Comparison of ENCODE assay signal across 18 cellular contexts in genomic region chr19:8221161-8221560, GRCh38. TPM values are rescaled to one million over a fixed set of nuclear protein-coding genes. Genes with fewer than 3 reads are reported as not detected.
DNase-seq lines count a peak whose midpoint lies in the region; ATAC-seq and TF ChIP-seq lines count a peak whose summit lies in the region.
"Had no signal": no experiment of that assay in that cellular context is flagged by ENCODE, and none has a peak within 500 bp of the region (broad histone marks: within the 10 kb centered on the region; RNA-seq: fewer than 3 reads in every experiment).

No MANE protein-coding gene starts in this region.

- H3K36me3 ChIP-seq in mammary epithelial cell (ENCODE audit: insufficient read depth, low read length) (no peaks in the 10 kb centered on the region), body of pancreas (replicated peaks in 1 of 2; ENCODE audit: insufficient read depth in 1 of 2, low read depth in 2 of 2) (no peaks in the 10 kb centered on the region), lower lobe of right lung (no peaks in the 10 kb centered on the region), testis (ENCODE audit: low read depth, missing control alignments) (no peaks in the 10 kb centered on the region)

- TF ChIP-seq CTCF in MCF 10A (IDR thresholded peaks at IDR 0.05; ENCODE audit: unreplicated experiment) (no peak), mammary epithelial cell (conservative IDR thresholded peaks at IDR 0.05 in 1 of 2, IDR thresholded peaks at IDR 0.05 in 1 of 2; ENCODE audit: extremely low read depth in 1 of 2, insufficient read depth in 1 of 2, low read depth in 1 of 2, low read length in 2 of 2) (no peak), body of pancreas (IDR thresholded peaks at IDR 0.05) (no peak), lower lobe of right lung (IDR thresholded peaks at IDR 0.05) (no peak), testis (IDR thresholded peaks at IDR 0.05) (no peak)

- H3K4me3 ChIP-seq in mammary epithelial cell (replicated peaks in 1 of 3; ENCODE audit: insufficient read depth in 1 of 3, low read depth in 2 of 3, low read length in 3 of 3) (no peak overlapping the region), body of pancreas (no peak overlapping the region), lower lobe of right lung (no peak overlapping the region), testis (no peak overlapping the region)
- H3K4me3 ChIP-seq: GM12878 had no signal

- peak; percentile 50 for DNase-seq in MCF 10A (ENCODE audit: unreplicated experiment)
- no peak for DNase-seq in mammary epithelial cell
- peak in 3 of 4 donors; percentile 42 to 71 (median 62) for DNase-seq in body of pancreas
- DNase-seq in lower lobe of right lung: peak; percentile 62
- DNase-seq in testis: peak; percentile 89
- no peak for DNase-seq in activated T-helper 2 cell treated with anti-CD3 and anti-CD28 coated beads, Interferon-gamma antibody, Interleukin-2, Interleukin-4, amounts not matched to agents 10 μg/mL and 5 μg/mL and 100 μg/mL, durations not matched to agents 14 hours and 24 hours and 36 hours (ENCODE audit: low spot score)
- DNase-seq: activated naive CD4-positive, alpha-beta T cell treated with anti-CD3 and anti-CD28 coated beads for 36 hours; CD8-positive, alpha-beta memory T cell; effector memory CD4-positive, alpha-beta T cell; natural killer cell; NCI-H2171; NK-92 treated with Interleukin-12 subunit alpha and Interleukin-12 subunit beta, amount 100 ng/mL, for 24 hours; Right ventricle myocardium superior; T-helper 17 cell had no signal

- no peak overlapping the region for H3K4me3 Mint-ChIP-seq in MCF 10A (ENCODE audit: unreplicated experiment)
- no peak overlapping the region for H3K4me3 Mint-ChIP-seq in activated T-helper 2 cell treated with anti-CD3 and anti-CD28 coated beads, Interferon-gamma antibody, Interleukin-2, Interleukin-4, amounts not matched to agents 10 μg/mL and 5 μg/mL and 100 μg/mL, durations not matched to agents 14 hours and 24 hours and 36 hours (ENCODE audit: low read depth)
- H3K4me3 Mint-ChIP-seq: activated naive CD4-positive, alpha-beta T cell treated with anti-CD3 and anti-CD28 coated beads for 36 hours; CD8-positive, alpha-beta memory T cell; natural killer cell; T-helper 17 cell had no signal

- H3K27ac ChIP-seq in mammary epithelial cell (ENCODE audit: insufficient read depth, low read depth, low read length) (no peak overlapping the region), body of pancreas (peak overlapping the region in 3 of 4 donors; percentile 34 to 45 (median 41)), lower lobe of right lung (no peak overlapping the region), testis (no peak overlapping the region)

- H3K4me1 Mint-ChIP-seq in MCF 10A (ENCODE audit: insufficient read depth, unreplicated experiment): peaks cover 11% of the 10 kb centered on the region
- no peaks in the 10 kb centered on the region for H3K4me1 Mint-ChIP-seq in activated T-helper 2 cell treated with anti-CD3 and anti-CD28 coated beads, Interferon-gamma antibody, Interleukin-2, Interleukin-4, amounts not matched to agents 10 μg/mL and 5 μg/mL and 100 μg/mL, durations not matched to agents 14 hours and 24 hours and 36 hours (ENCODE audit: low read depth)

- 18% methylated on average over 5 of the region's 6 CpGs for WGBS in mammary epithelial cell (ENCODE audit: low coverage, missing lambda C conversion rate)
- WGBS in body of pancreas, 2 donors: 24 to 35% methylated on average over 6 of the region's 6 CpGs
- 59 to 65% methylated on average over 6 of the region's 6 CpGs for WGBS in testis, 2 donors

- no peaks in the 10 kb centered on the region for H3K36me3 Mint-ChIP-seq in MCF 10A (ENCODE audit: insufficient read depth, unreplicated experiment)
- H3K36me3 Mint-ChIP-seq in activated T-helper 2 cell treated with anti-CD3 and anti-CD28 coated beads, Interferon-gamma antibody, Interleukin-2, Interleukin-4, amounts not matched to agents 10 μg/mL and 5 μg/mL and 100 μg/mL, durations not matched to agents 14 hours and 24 hours and 36 hours (ENCODE audit: low read depth): peaks cover 4% of the 10 kb centered on the region
- H3K36me3 Mint-ChIP-seq: natural killer cell had no signal

- dilution Hi-C loops in mammary epithelial cell (cut with HindIII; ENCODE audit: low sequenced_read_pairs): no loop called here

- no peaks in the 10 kb centered on the region for H3K27me3 ChIP-seq in mammary epithelial cell (ENCODE audit: insufficient read depth, low read length)
- H3K27me3 ChIP-seq in body of pancreas: no peaks in the 10 kb centered on the region
- no peaks in the 10 kb centered on the region for H3K27me3 ChIP-seq in lower lobe of right lung (ENCODE audit: low read depth)
- no peaks in the 10 kb centered on the region for H3K27me3 ChIP-seq in testis

- peak; percentile 52 for ATAC-seq in body of pancreas
- peak; percentile 58 to 71 for ATAC-seq in lower lobe of right lung
- no peak for ATAC-seq in HG02840 (IDR thresholded peaks at IDR 0.05; ENCODE audit: low FRiP score, unreplicated experiment)
- no peak for ATAC-seq in HG03354 (IDR thresholded peaks at IDR 0.05; ENCODE audit: poor library complexity, severe bottlenecking, unreplicated experiment)
- ATAC-seq: activated CD4-positive, CD25-positive, alpha-beta regulatory T cell treated with anti-CD3 and anti-CD28 coated beads, Interleukin-2, amount 50 U/mL, for 24 hours; GM12878; natural killer cell; T-helper 17 cell had no signal

- H3K9ac ChIP-seq in mammary epithelial cell (ENCODE audit: insufficient read depth, low read length): no peak overlapping the region

- no peak overlapping the region for H3K4me2 ChIP-seq in mammary epithelial cell (ENCODE audit: insufficient read depth, low read depth, low read length)

- no peak overlapping the region for H2AFZ ChIP-seq in mammary epithelial cell (ENCODE audit: low read depth, low read length)

- H3K9me3 Mint-ChIP-seq in MCF 10A (ENCODE audit: unreplicated experiment): no peaks in the 10 kb centered on the region
- H3K9me3 Mint-ChIP-seq in activated T-helper 2 cell treated with anti-CD3 and anti-CD28 coated beads, Interferon-gamma antibody, Interleukin-2, Interleukin-4, amounts not matched to agents 10 μg/mL and 5 μg/mL and 100 μg/mL, durations not matched to agents 14 hours and 24 hours and 36 hours: no peaks in the 10 kb centered on the region
- H3K9me3 Mint-ChIP-seq: activated naive CD4-positive, alpha-beta T cell treated with anti-CD3 and anti-CD28 coated beads for 36 hours; CD8-positive, alpha-beta memory T cell; natural killer cell had no signal

- in situ Hi-C loops in mammary epithelial cell (cut with MboI; ENCODE audit: low sequenced_read_pairs in 2 of 2): no loop called here

- H3K27me3 Mint-ChIP-seq in MCF 10A (ENCODE audit: insufficient read depth, unreplicated experiment): no peaks in the 10 kb centered on the region
- H3K27me3 Mint-ChIP-seq in activated T-helper 2 cell treated with anti-CD3 and anti-CD28 coated beads, Interferon-gamma antibody, Interleukin-2, Interleukin-4, amounts not matched to agents 10 μg/mL and 5 μg/mL and 100 μg/mL, durations not matched to agents 14 hours and 24 hours and 36 hours (ENCODE audit: low read depth): no peaks in the 10 kb centered on the region
- H3K27me3 Mint-ChIP-seq: T-helper 17 cell had no signal

- H3K4me1 ChIP-seq in mammary epithelial cell (ENCODE audit: insufficient read depth, low read length): peaks cover 9% of the 10 kb centered on the region
- peaks cover 37% of the 10 kb centered on the region for H3K4me1 ChIP-seq in body of pancreas
- no peaks in the 10 kb centered on the region for H3K4me1 ChIP-seq in lower lobe of right lung
- H3K4me1 ChIP-seq in testis: peaks cover 19% of the 10 kb centered on the region

- POLR2A ChIA-PET in MCF 10A (lab: Yijun Ruan, JAX): no interaction called here

- TF ChIP-seq POLR2A in body of pancreas (IDR thresholded peaks at IDR 0.05) (no peak), testis (IDR thresholded peaks at IDR 0.05) (no peak)

- H3K79me2 ChIP-seq in mammary epithelial cell (ENCODE audit: insufficient read depth, low read length): no peaks in the 10 kb centered on the region

- CTCF ChIA-PET in MCF 10A (lab: Yijun Ruan, JAX) (interaction anchor here (0.6 kb wide), 1 partner anchor 276 kb away, joined by 3 read pairs; no protein-coding TSS in a partner anchor), mammary epithelial cell (lab: Charles Lee; ENCODE audit: low non-redundant PET) (no interaction called here)

- H3K9me3 ChIP-seq in mammary epithelial cell (replicated peaks; ENCODE audit: insufficient read depth, low read length) (no peaks in the 10 kb centered on the region), body of pancreas (no peaks in the 10 kb centered on the region), lower lobe of right lung (no peaks in the 10 kb centered on the region), testis (no peaks in the 10 kb centered on the region)

- BruUV-seq in MCF 10A (replicated peaks; lab: Mats Ljungman, UMichigan) (no TSS peak), mammary epithelial cell (replicated peaks; lab: Mats Ljungman, UMichigan) (no TSS peak)

- no peak overlapping the region for H3K27ac Mint-ChIP-seq in MCF 10A (ENCODE audit: low read depth, unreplicated experiment)
- no peak overlapping the region for H3K27ac Mint-ChIP-seq in activated T-helper 2 cell treated with anti-CD3 and anti-CD28 coated beads, Interferon-gamma antibody, Interleukin-2, Interleukin-4, amounts not matched to agents 10 μg/mL and 5 μg/mL and 100 μg/mL, durations not matched to agents 14 hours and 24 hours and 36 hours
- H3K27ac Mint-ChIP-seq: activated naive CD4-positive, alpha-beta T cell treated with anti-CD3 and anti-CD28 coated beads for 36 hours; natural killer cell; T-helper 17 cell had no signal

- H4K20me1 ChIP-seq in mammary epithelial cell (ENCODE audit: insufficient read depth, low read length): no peaks in the 10 kb centered on the region

- intact Hi-C loops in MCF 10A (cut with micrococcal nuclease): loop anchor here (5.0 kb wide), 1 partner anchor 34 kb away; no protein-coding TSS in a partner anchor
- intact Hi-C loops in mammary epithelial cell (cut with micrococcal nuclease): no loop called here
- intact Hi-C loops in body of pancreas (cut with DNase I): no loop called here
- intact Hi-C loops in lower lobe of right lung (cut with DNase I): no loop called here
- intact Hi-C loops in testis (cut with DNase I; ENCODE audit: low total_unique reads): no loop called here
- intact Hi-C loops in activated T-helper 2 cell treated with anti-CD3 and anti-CD28 coated beads, Interferon-gamma antibody, Interleukin-2, Interleukin-4, amounts not matched to agents 10 μg/mL and 5 μg/mL and 100 μg/mL, durations not matched to agents 14 hours and 24 hours and 36 hours (cut with micrococcal nuclease): no loop called here

RNA-seq across cellular contexts. Expression of gene CERS4, which starts 12.0 kb away (rescaled TPM):
- total RNA-seq in MCF 10A (2022) (1.1 and 1.5 TPM in 2 replicates), mammary epithelial cell (10 to 100 TPM; 21.0 to 23.3 TPM), body of pancreas (10 to 100 TPM; 53.1 to 87.4 TPM), lower lobe of right lung (60.6 TPM), testis (100 to 1,000 TPM in 1 of 2 donors, 10 to 100 TPM in 1; 68.6 to 105 TPM)
- polyA plus RNA-seq in mammary epithelial cell (18.9 TPM), testis (ENCODE audit: insufficient read depth, low read depth, low replicate concordance) (35.2 TPM)
- 32.9 TPM for polyA minus RNA-seq in mammary epithelial cell
- total RNA-seq in activated T-helper 2 cell treated with anti-CD3 and anti-CD28 coated beads, Interferon-gamma antibody, Interleukin-2, Interleukin-4, amounts not matched to agents 10 μg/mL and 5 μg/mL and 100 μg/mL, durations not matched to agents 14 hours and 24 hours and 36 hours: 29.1 and 30.0 TPM in 2 replicates

Comparison
In these comparisons a context has a peak if more than half of its experiments do, and no peak if none do; other contexts are left out.
1. DNase-seq: peak in MCF 10A (single experiment), body of pancreas (3 of 4), lower lobe of right lung (single experiment) and testis (single experiment); none in mammary epithelial cell (single experiment) and activated T-helper 2 cell treated with anti-CD3 and anti-CD28 coated beads, Interferon-gamma antibody, Interleukin-2, Interleukin-4, amounts not matched to agents 10 μg/mL and 5 μg/mL and 100 μg/mL, durations not matched to agents 14 hours and 24 hours and 36 hours (single experiment).
2. H3K27ac ChIP-seq: peak in body of pancreas (3 of 4); none in mammary epithelial cell (single experiment), lower lobe of right lung (single experiment) and testis (0 of 2).
3. ATAC-seq: peak in body of pancreas (single experiment) and lower lobe of right lung (2 of 2); none in HG02840 (single experiment) and HG03354 (single experiment).